ENCODE assay signal across 24 cellular contexts in the genomic region with DNA sequence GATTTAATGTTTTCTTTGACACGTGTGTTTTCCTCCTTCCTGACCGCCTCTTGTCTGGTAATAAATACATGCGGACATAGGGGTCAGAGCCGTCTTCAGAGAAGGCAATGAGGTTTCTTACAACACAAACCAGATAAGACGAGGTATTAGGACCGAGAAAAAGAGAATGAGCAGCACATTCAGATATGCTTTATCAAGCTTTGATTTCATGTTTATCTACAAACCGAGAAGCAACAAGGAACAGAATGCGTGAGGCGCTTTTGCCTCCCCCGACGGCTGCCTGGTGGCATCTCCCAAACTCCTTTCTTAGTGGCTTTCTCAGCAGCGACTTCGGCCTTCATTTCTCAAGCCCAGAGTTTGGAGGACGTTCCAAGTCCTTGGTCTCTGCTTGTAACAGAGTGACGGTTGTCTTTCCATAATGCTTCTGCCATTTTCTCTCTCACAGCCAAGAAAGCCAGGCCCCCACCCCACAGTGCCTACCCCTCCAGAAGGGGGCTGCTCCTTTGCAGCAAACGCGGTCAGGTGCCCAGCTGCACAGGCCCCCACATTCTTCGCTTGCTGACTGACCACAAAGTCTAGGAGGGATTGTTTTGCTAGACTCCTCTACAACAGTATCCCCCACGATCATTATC.
"Had no signal": no experiment of that assay in that cellular context is flagged by ENCODE, and none has a peak within 500 bp of the region (broad histone marks: within the 10 kb centered on the region; RNA-seq: fewer than 3 reads in every experiment).

No MANE protein-coding gene starts in this region.

- H3K9me3 Mint-ChIP-seq: activated naive CD4-positive, alpha-beta T cell treated with anti-CD3 and anti-CD28 coated beads, Interleukin-2, amount 50 U/mL, for 24 hours; activated T-cell treated with anti-CD3 and anti-CD28 coated beads, Interleukin-2, amount 50 U/mL, for 72 hours; mesothelial cell of epicardium; natural killer cell; stimulated activated memory B cell treated with anti-CD40 and anti-IgM and Interleukin-4, amounts not matched to agents 10 μg/mL and 1 μg/mL and 100 μg/mL, for 72 hours had no signal

- H3K4me1 Mint-ChIP-seq: mesothelial cell of epicardium; stimulated activated memory B cell treated with anti-CD40 and anti-IgM and Interleukin-4, amounts not matched to agents 10 μg/mL and 1 μg/mL and 100 μg/mL, for 72 hours had no signal

- H3K4me1 ChIP-seq: breast epithelium, gastrocnemius medialis, left ventricle myocardium inferior, suprapubic skin, tibial nerve had no signal

- H3K27me3 ChIP-seq: breast epithelium, esophagus squamous epithelium, gastrocnemius medialis, stomach, suprapubic skin, tibial nerve had no signal

- ATAC-seq: activated CD4-positive, CD25-positive, alpha-beta regulatory T cell treated with anti-CD3 and anti-CD28 coated beads, Interleukin-2, amount 50 U/mL, for 24 hours; activated T-cell treated with anti-CD3 and anti-CD28 coated beads, Interleukin-2, amount 50 U/mL, for 72 hours; gastrocnemius medialis; natural killer cell; sciatic nerve; stimulated activated memory B cell treated with anti-CD40 and anti-IgM and Interleukin-4, amounts not matched to agents 10 μg/mL and 1 μg/mL and 100 μg/mL, for 72 hours had no signal

- H3K27me3 Mint-ChIP-seq: activated naive CD4-positive, alpha-beta T cell treated with anti-CD3 and anti-CD28 coated beads, Interleukin-2, amount 50 U/mL, for 24 hours; stimulated activated memory B cell treated with anti-CD40 and anti-IgM and Interleukin-4, amounts not matched to agents 10 μg/mL and 1 μg/mL and 100 μg/mL, for 72 hours had no signal

- H3K4me3 Mint-ChIP-seq: activated naive CD4-positive, alpha-beta T cell treated with anti-CD3 and anti-CD28 coated beads, Interleukin-2, amount 50 U/mL, for 24 hours; activated T-cell treated with anti-CD3 and anti-CD28 coated beads, Interleukin-2, amount 50 U/mL, for 72 hours; mesothelial cell of epicardium; natural killer cell; stimulated activated memory B cell treated with anti-CD40 and anti-IgM and Interleukin-4, amounts not matched to agents 10 μg/mL and 1 μg/mL and 100 μg/mL, for 72 hours had no signal

- H3K36me3 ChIP-seq: breast epithelium had no signal

- H3K27ac Mint-ChIP-seq: activated naive CD4-positive, alpha-beta T cell treated with anti-CD3 and anti-CD28 coated beads, Interleukin-2, amount 50 U/mL, for 24 hours; activated T-cell treated with anti-CD3 and anti-CD28 coated beads, Interleukin-2, amount 50 U/mL, for 72 hours; mesothelial cell of epicardium; stimulated activated memory B cell treated with anti-CD40 and anti-IgM and Interleukin-4, amounts not matched to agents 10 μg/mL and 1 μg/mL and 100 μg/mL, for 72 hours had no signal

- DNase-seq: activated CD4-positive, alpha-beta T cell treated with anti-CD3 and anti-CD28 coated beads, Interleukin-2, amount 50 U/mL, for 4 hours; activated gamma-delta T cell; activated T-cell treated with anti-CD3 and anti-CD28 coated beads, Interleukin-2, amount 50 U/mL, for 72 hours; esophagus squamous epithelium; gastrocnemius medialis; hypothalamus; left ventricle myocardium inferior; mammary epithelial cell; natural killer cell; nucleus accumbens; posterior cingulate gyrus; small intestine; stimulated activated CD4-positive, alpha-beta T cell treated with anti-CD3 and anti-CD28 coated beads, Interleukin-15, amount 100 ng/mL, for 24 hours; stomach had no signal

- H3K27ac ChIP-seq: breast epithelium, coronary artery, esophagus squamous epithelium, gastrocnemius medialis, left ventricle myocardium inferior, stomach, suprapubic skin, tibial nerve had no signal

- FAIRE-seq: small intestine, urothelium cell line had no signal

- H3K4me3 ChIP-seq: breast epithelium, coronary artery, esophagus squamous epithelium, gastrocnemius medialis, left ventricle myocardium inferior, stomach, suprapubic skin, tibial nerve had no signal

- H3K9me3 ChIP-seq: breast epithelium, esophagus squamous epithelium, gastrocnemius medialis, left ventricle myocardium inferior, stomach, suprapubic skin, tibial nerve had no signal
